In the genomic region with DNA sequence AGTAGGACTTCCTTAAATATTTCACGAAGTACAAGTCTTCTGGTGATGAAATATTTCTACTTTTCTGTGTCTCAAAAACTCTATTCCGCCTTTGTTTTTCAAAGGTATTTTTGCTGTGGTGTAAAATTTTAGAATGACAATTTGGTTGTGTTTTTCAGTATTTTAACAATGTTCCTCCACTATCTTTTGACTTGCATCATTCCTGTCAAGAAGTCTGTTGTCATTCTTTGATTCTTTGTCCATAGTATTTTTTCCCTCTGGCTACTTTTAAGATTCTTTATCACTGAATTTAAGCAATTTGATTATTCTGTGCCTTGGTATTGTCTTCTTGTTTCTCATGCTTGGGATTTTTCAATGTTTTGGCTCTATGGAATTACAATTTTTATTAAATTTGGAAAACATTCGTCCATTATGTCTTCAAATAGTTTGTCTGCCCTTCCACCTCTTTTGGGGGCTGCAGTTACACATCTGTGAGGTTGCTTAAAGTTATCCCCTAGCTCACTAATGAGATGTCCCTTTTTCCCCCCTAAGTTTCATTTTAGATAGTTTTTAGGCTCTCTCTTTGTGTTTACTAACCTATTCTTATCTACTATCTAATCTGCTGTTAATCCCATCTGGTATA, we compare ENCODE assay signal across 1 cellular context.
TF ChIP-seq lines count a peak whose summit lies in the region.

No MANE protein-coding gene starts in this region.

TF ChIP-seq in A549, 52 proteins besides CTCF, POLR2A, EP300 and RAD21 (continued from another document):
- TF ChIP-seq, protein P1, sequence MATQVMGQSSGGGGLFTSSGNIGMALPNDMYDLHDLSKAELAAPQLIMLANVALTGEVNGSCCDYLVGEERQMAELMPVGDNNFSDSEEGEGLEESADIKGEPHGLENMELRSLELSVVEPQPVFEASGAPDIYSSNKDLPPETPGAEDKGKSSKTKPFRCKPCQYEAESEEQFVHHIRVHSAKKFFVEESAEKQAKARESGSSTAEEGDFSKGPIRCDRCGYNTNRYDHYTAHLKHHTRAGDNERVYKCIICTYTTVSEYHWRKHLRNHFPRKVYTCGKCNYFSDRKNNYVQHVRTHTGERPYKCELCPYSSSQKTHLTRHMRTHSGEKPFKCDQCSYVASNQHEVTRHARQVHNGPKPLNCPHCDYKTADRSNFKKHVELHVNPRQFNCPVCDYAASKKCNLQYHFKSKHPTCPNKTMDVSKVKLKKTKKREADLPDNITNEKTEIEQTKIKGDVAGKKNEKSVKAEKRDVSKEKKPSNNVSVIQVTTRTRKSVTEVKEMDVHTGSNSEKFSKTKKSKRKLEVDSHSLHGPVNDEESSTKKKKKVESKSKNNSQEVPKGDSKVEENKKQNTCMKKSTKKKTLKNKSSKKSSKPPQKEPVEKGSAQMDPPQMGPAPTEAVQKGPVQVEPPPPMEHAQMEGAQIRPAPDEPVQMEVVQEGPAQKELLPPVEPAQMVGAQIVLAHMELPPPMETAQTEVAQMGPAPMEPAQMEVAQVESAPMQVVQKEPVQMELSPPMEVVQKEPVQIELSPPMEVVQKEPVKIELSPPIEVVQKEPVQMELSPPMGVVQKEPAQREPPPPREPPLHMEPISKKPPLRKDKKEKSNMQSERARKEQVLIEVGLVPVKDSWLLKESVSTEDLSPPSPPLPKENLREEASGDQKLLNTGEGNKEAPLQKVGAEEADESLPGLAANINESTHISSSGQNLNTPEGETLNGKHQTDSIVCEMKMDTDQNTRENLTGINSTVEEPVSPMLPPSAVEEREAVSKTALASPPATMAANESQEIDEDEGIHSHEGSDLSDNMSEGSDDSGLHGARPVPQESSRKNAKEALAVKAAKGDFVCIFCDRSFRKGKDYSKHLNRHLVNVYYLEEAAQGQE (IDR thresholded peaks at IDR 0.05), result no peak
